Comparison of ENCODE assay signal across 8 cellular contexts in genomic region chr20:1185781-1186334, GRCh38. TPM values are rescaled to one million over a fixed set of nuclear protein-coding genes. Genes with fewer than 3 reads are reported as not detected.
A peak's percentile ranks its signal among the peaks of the same experiment; 100 is the strongest.
DNase-seq lines count a peak whose midpoint lies in the region; TF ChIP-seq lines count a peak whose summit lies in the region.

No MANE protein-coding gene starts in this region.

- no peak overlapping the region for H3K27ac ChIP-seq in BLaER1 treated with 17β-estradiol and CSF1 and Interleukin-3, amounts not matched to agents 10 nM and 100 nM
- no peak overlapping the region for H3K27ac ChIP-seq in sigmoid colon

- H3K36me3 ChIP-seq in BLaER1 treated with 17β-estradiol and CSF1 and Interleukin-3, amounts not matched to agents 10 nM and 100 nM, result no peaks in the 10 kb centered on the region; a peak in 1 of 22 replicates
- H3K36me3 ChIP-seq in sigmoid colon, result no peaks in the 10 kb centered on the region

- H3K9ac ChIP-seq in BLaER1 treated with 17β-estradiol and CSF1 and Interleukin-3, amounts not matched to agents 10 nM and 100 nM, result no peak overlapping the region

- no peak overlapping the region for H3K27ac Mint-ChIP-seq in activated T-helper 1 cell treated with anti-CD3 and anti-CD28 coated beads, Interleukin-12 subunit alpha, Interleukin-12 subunit beta, Interleukin-2, Interleukin-4 antibody, amounts not matched to agents 30 ng/mL and 10 ng/mL and 1 ng/mL, durations not matched to agents 14 hours and 24 hours and 36 hours
- no peak overlapping the region for H3K27ac Mint-ChIP-seq in glutamatergic neuron (ENCODE audit: unreplicated experiment)

- H3K4me3 Mint-ChIP-seq in activated T-helper 1 cell treated with anti-CD3 and anti-CD28 coated beads, Interleukin-12 subunit alpha, Interleukin-12 subunit beta, Interleukin-2, Interleukin-4 antibody, amounts not matched to agents 30 ng/mL and 10 ng/mL and 1 ng/mL, durations not matched to agents 14 hours and 24 hours and 36 hours, result peak overlapping the region; percentile 71
- peak overlapping the region; percentile 79 for H3K4me3 Mint-ChIP-seq in glutamatergic neuron (ENCODE audit: unreplicated experiment)

- H3K4me3 ChIP-seq in BLaER1 treated with 17β-estradiol and CSF1 and Interleukin-3, amounts not matched to agents 10 nM and 100 nM, result peak overlapping the region in 3 of 10 experiments; percentile 45 to 63 (median 50); a peak in 5 of 20 replicates
- H3K4me3 ChIP-seq in sigmoid colon, result peak overlapping the region in 3 of 4 donors; percentile 29 to 46 (median 44)

- TF ChIP-seq EP300 in sigmoid colon (IDR thresholded peaks at IDR 0.05), result no peak

- no peaks in the 10 kb centered on the region for H3K9me3 Mint-ChIP-seq in activated T-helper 1 cell treated with anti-CD3 and anti-CD28 coated beads, Interleukin-12 subunit alpha, Interleukin-12 subunit beta, Interleukin-2, Interleukin-4 antibody, amounts not matched to agents 30 ng/mL and 10 ng/mL and 1 ng/mL, durations not matched to agents 14 hours and 24 hours and 36 hours
- H3K9me3 Mint-ChIP-seq in glutamatergic neuron (ENCODE audit: unreplicated experiment), result peaks cover 20% of the 10 kb centered on the region

- H3K4me2 ChIP-seq in BLaER1 treated with 17β-estradiol and CSF1 and Interleukin-3, amounts not matched to agents 10 nM and 100 nM, result peak overlapping the region in 7 of 11 experiments; percentile 23 to 66 (median 41); a peak in 10 of 22 replicates

- WGBS in sigmoid colon, 2 donors, result 4 to 11% methylated on average over 20 of the region's 20 CpGs

- no peak for TF ChIP-seq POLR2A in sigmoid colon (IDR thresholded peaks at IDR 0.05)

- H4K20me1 ChIP-seq in BLaER1 treated with 17β-estradiol and CSF1 and Interleukin-3, amounts not matched to agents 10 nM and 100 nM, result peaks cover 0 to 42% (median 0%) of the 10 kb centered on the region in 11 experiments; a peak in 9 of 22 replicates

- peaks cover 38 to 52% (median 44%) of the 10 kb centered on the region in 11 experiments for H3K27me3 ChIP-seq in BLaER1 treated with 17β-estradiol and CSF1 and Interleukin-3, amounts not matched to agents 10 nM and 100 nM
- peaks cover 26 to 43% (median 30%) of the 10 kb centered on the region in 3 donors for H3K27me3 ChIP-seq in sigmoid colon

- TF ChIP-seq CTCF in glutamatergic neuron (IDR thresholded peaks at IDR 0.05; ENCODE audit: partially characterized antibody, unreplicated experiment), result peak; percentile 75
- TF ChIP-seq CTCF in sigmoid colon (IDR thresholded peaks at IDR 0.05), result peak in 1 of 4 experiments; percentile 8

- no peaks in the 10 kb centered on the region for H3K9me3 ChIP-seq in BLaER1 treated with 17β-estradiol and CSF1 and Interleukin-3, amounts not matched to agents 10 nM and 100 nM (replicated peaks in 1 of 11)
- no peaks in the 10 kb centered on the region for H3K9me3 ChIP-seq in sigmoid colon

- DNase-seq in HCEC 1CT (peak; percentile 22), NOMO-1 (lab: John Stamatoyannopoulos, UW; ENCODE audit: unreplicated experiment in 2 of 2) (peak; percentile 36 to 40), glutamatergic neuron (peak; percentile 80), sigmoid colon (no peak), foreskin melanocyte (no peak), NCI-H1694 treated with DMSO at 0.1 percent for 48 hours (lab: John Stamatoyannopoulos, UW) (no peak)
- peak; percentile 43 for DNase-seq in activated T-helper 1 cell treated with anti-CD3 and anti-CD28 coated beads, Interleukin-12 subunit alpha, Interleukin-12 subunit beta, Interleukin-2, Interleukin-4 antibody, amounts not matched to agents 30 ng/mL and 10 ng/mL and 1 ng/mL, durations not matched to agents 14 hours and 24 hours and 36 hours (ENCODE audit: low spot score)

- H3K4me1 ChIP-seq in BLaER1 treated with 17β-estradiol and CSF1 and Interleukin-3, amounts not matched to agents 10 nM and 100 nM, result peaks cover 0 to 20% (median 2%) of the 10 kb centered on the region in 10 experiments; a peak in 9 of 20 replicates
- H3K4me1 ChIP-seq in sigmoid colon, result peaks cover 0 to 16% (median 14%) of the 10 kb centered on the region in 4 donors

- H3K36me3 Mint-ChIP-seq in activated T-helper 1 cell treated with anti-CD3 and anti-CD28 coated beads, Interleukin-12 subunit alpha, Interleukin-12 subunit beta, Interleukin-2, Interleukin-4 antibody, amounts not matched to agents 30 ng/mL and 10 ng/mL and 1 ng/mL, durations not matched to agents 14 hours and 24 hours and 36 hours (ENCODE audit: low read depth), result no peaks in the 10 kb centered on the region
- H3K36me3 Mint-ChIP-seq in glutamatergic neuron (ENCODE audit: unreplicated experiment), result peaks cover 4% of the 10 kb centered on the region

- peaks cover 6% of the 10 kb centered on the region for H3K4me1 Mint-ChIP-seq in activated T-helper 1 cell treated with anti-CD3 and anti-CD28 coated beads, Interleukin-12 subunit alpha, Interleukin-12 subunit beta, Interleukin-2, Interleukin-4 antibody, amounts not matched to agents 30 ng/mL and 10 ng/mL and 1 ng/mL, durations not matched to agents 14 hours and 24 hours and 36 hours (ENCODE audit: low read depth)
- no peaks in the 10 kb centered on the region for H3K4me1 Mint-ChIP-seq in glutamatergic neuron (ENCODE audit: low read depth, unreplicated experiment)

- peaks cover 34% of the 10 kb centered on the region for H3K27me3 Mint-ChIP-seq in activated T-helper 1 cell treated with anti-CD3 and anti-CD28 coated beads, Interleukin-12 subunit alpha, Interleukin-12 subunit beta, Interleukin-2, Interleukin-4 antibody, amounts not matched to agents 30 ng/mL and 10 ng/mL and 1 ng/mL, durations not matched to agents 14 hours and 24 hours and 36 hours (ENCODE audit: insufficient read depth)
- H3K27me3 Mint-ChIP-seq in glutamatergic neuron (ENCODE audit: unreplicated experiment), result peaks cover 27% of the 10 kb centered on the region

- intact Hi-C loops in activated T-helper 1 cell treated with anti-CD3 and anti-CD28 coated beads, Interleukin-12 subunit alpha, Interleukin-12 subunit beta, Interleukin-2, Interleukin-4 antibody, amounts not matched to agents 30 ng/mL and 10 ng/mL and 1 ng/mL, durations not matched to agents 14 hours and 24 hours and 36 hours (cut with micrococcal nuclease), result loop anchor here (1.0 to 10.0 kb wide), 4 partner anchors 27 to 211 kb away; partner anchors contain the start of gene PSMF1
- intact Hi-C loops in sigmoid colon (cut with DNase I), result no loop called here

RNA-seq across cellular contexts. Expression of gene TMEM74B, which starts 1.1 kb away (rescaled TPM):
- 0.36 and 0.61 TPM in 2 replicates for total RNA-seq in activated T-helper 1 cell treated with anti-CD3 and anti-CD28 coated beads, Interleukin-12 subunit alpha, Interleukin-12 subunit beta, Interleukin-2, Interleukin-4 antibody, amounts not matched to agents 30 ng/mL and 10 ng/mL and 1 ng/mL, durations not matched to agents 14 hours and 24 hours and 36 hours
- total RNA-seq in glutamatergic neuron (ENCODE audit: unreplicated experiment), result 5.0 TPM
- total RNA-seq in sigmoid colon, result under 1 TPM in 1 of 4 donors, not detected in 3; 0.33 TPM
- polyA plus RNA-seq in sigmoid colon, result 1 to 10 TPM in 1 of 3 donors, not detected in 2; 2.9 TPM

RNA-seq across cellular contexts. Expression of gene C20orf202, which starts 17.4 kb away (rescaled TPM):
- not detected in 2 replicates for total RNA-seq in activated T-helper 1 cell treated with anti-CD3 and anti-CD28 coated beads, Interleukin-12 subunit alpha, Interleukin-12 subunit beta, Interleukin-2, Interleukin-4 antibody, amounts not matched to agents 30 ng/mL and 10 ng/mL and 1 ng/mL, durations not matched to agents 14 hours and 24 hours and 36 hours
- total RNA-seq in glutamatergic neuron (ENCODE audit: unreplicated experiment), result not detected
- total RNA-seq in sigmoid colon, result not detected
- polyA plus RNA-seq in sigmoid colon, result under 1 TPM in 1 of 3 donors, not detected in 2; 0.13 TPM

RNA-seq across cellular contexts. Expression of gene RAD21L1, which starts 40.0 kb away (rescaled TPM):
- total RNA-seq in activated T-helper 1 cell treated with anti-CD3 and anti-CD28 coated beads, Interleukin-12 subunit alpha, Interleukin-12 subunit beta, Interleukin-2, Interleukin-4 antibody, amounts not matched to agents 30 ng/mL and 10 ng/mL and 1 ng/mL, durations not matched to agents 14 hours and 24 hours and 36 hours, result not detected in 2 replicates
- total RNA-seq in glutamatergic neuron (ENCODE audit: unreplicated experiment) (not detected), sigmoid colon (not detected)
- not detected for polyA plus RNA-seq in sigmoid colon

Comparison
In these comparisons a context has a peak if more than half of its experiments do, and no peak if none do; other contexts are left out.
1. DNase-seq: peak in HCEC 1CT (single experiment), NOMO-1 (2 of 2), activated T-helper 1 cell treated with anti-CD3 and anti-CD28 coated beads, Interleukin-12 subunit alpha, Interleukin-12 subunit beta, Interleukin-2, Interleukin-4 antibody, amounts not matched to agents 30 ng/mL and 10 ng/mL and 1 ng/mL, durations not matched to agents 14 hours and 24 hours and 36 hours (single experiment) and glutamatergic neuron (single experiment); none in sigmoid colon (single experiment), foreskin melanocyte (single experiment) and NCI-H1694 treated with DMSO at 0.1 percent for 48 hours (single experiment).